20 cellular contexts compared by ENCODE assay signal in the genomic region with DNA sequence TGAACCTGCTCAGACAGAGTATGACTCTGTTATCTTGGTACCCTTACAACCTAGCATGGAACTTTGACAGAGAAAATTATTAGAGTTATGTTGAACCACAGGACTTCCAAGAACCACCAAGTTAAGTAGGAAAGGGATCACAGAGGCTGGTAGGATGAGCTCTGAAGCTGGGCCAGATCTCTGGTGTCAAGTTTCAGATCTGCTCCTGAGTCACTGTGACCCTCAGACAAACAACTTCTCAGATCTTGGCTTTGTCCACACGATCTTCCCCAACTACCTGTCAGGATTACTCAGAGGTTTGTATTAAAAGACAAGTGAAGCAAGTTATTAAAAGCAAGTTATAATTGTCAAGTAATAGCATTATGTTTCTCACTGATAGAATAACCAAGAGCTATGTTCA.
DNase-seq lines count a peak whose midpoint lies in the region; ATAC-seq, FAIRE-seq and TF ChIP-seq lines count a peak whose summit lies in the region.
"Had no signal": no experiment of that assay in that cellular context is flagged by ENCODE, and none has a peak within 500 bp of the region (broad histone marks: within the 10 kb centered on the region; RNA-seq: fewer than 3 reads in every experiment).

No MANE protein-coding gene starts in this region.

- no peak for TF ChIP-seq CTCF in astrocyte of the spinal cord (IDR thresholded peaks at IDR 0.05; ENCODE audit: low read depth, low read length)

- intact Hi-C loops in Right ventricle myocardium inferior (cut with DNase I): no loop called here

- no peak for ATAC-seq in Right ventricle myocardium inferior
- ATAC-seq: CD8-positive, alpha-beta T cell; sciatic nerve; stimulated activated naive CD8-positive, alpha-beta T cell treated with anti-CD3 and anti-CD28 coated beads, Interleukin-15, amount 100 ng/mL, for 72 hours had no signal

- DNase-seq in AG08396 (ENCODE audit: low spot score) (peak; percentile 46), LHCN-M2 (ENCODE audit: low read depth) (peak; percentile 28), astrocyte of the spinal cord (ENCODE audit: low read depth, low spot score) (peak; percentile 24), iPS-NIHi11 (ENCODE audit: low spot score) (peak; percentile 20), frontal cortex (ENCODE audit: low spot score in 2 of 2) (no peak), germinal center (ENCODE audit: low spot score) (no peak), ecto neural progenitor cell (ENCODE audit: low spot score) (no peak), Right ventricle myocardium inferior (ENCODE audit: missing footprints) (no peak)
- DNase-seq: activated CD4-positive, alpha-beta T cell treated with anti-CD3 and anti-CD28 coated beads, Interleukin-2, amount 10 ng/mL, durations not matched to agents 24 days and 14 days; activated CD8-positive, alpha-beta memory T cell treated with anti-CD3 and anti-CD28 coated beads, Interleukin-2, amount 50 U/mL, for 48 hours; CD8-positive, alpha-beta T cell; cortex of kidney; DND-41; NCI-H1694 treated with DMSO at 0.1 percent for 48 hours; stimulated activated naive CD8-positive, alpha-beta T cell treated with anti-CD3 and anti-CD28 coated beads, Interleukin-15, amount 100 ng/mL, for 72 hours; T1000 had no signal

- in situ Hi-C loops in astrocyte of the spinal cord (cut with HindIII; ENCODE audit: low sequenced_read_pairs): no loop called here

- FAIRE-seq in frontal cortex (lab: Jason Lieb, UNC): no peak
- FAIRE-seq: GM19239 had no signal

- H3K4me3 ChIP-seq in astrocyte of the spinal cord (ENCODE audit: low read depth, low read length): no peak overlapping the region
- H3K4me3 ChIP-seq: ascending aorta, vagina had no signal

Comparison
In these comparisons a context has a peak if more than half of its experiments do, and no peak if none do; other contexts are left out.
1. DNase-seq: peak in AG08396 (single experiment), LHCN-M2 (single experiment), astrocyte of the spinal cord (single experiment) and iPS-NIHi11 (single experiment); none in frontal cortex (0 of 2), germinal center (single experiment), ecto neural progenitor cell (single experiment) and Right ventricle myocardium inferior (single experiment).